Comparison of ENCODE assay signal across 29 cellular contexts in genomic region chr1:184933944-184934343, GRCh38.
"Had no signal": no experiment of that assay in that cellular context is flagged by ENCODE, and none has a peak within 500 bp of the region (broad histone marks: within the 10 kb centered on the region; RNA-seq: fewer than 3 reads in every experiment).

No MANE protein-coding gene starts in this region.

- H3K4me3 Mint-ChIP-seq: stimulated activated effector memory CD8-positive, alpha-beta T cell treated with anti-CD3 and anti-CD28 coated beads, Interleukin-12 subunit alpha, Interleukin-12 subunit beta, amount 100 ng/mL, for 72 hours; stimulated activated memory B cell treated with anti-CD40 and anti-IgM and Interleukin-4, amounts not matched to agents 10 μg/mL and 1 μg/mL and 100 μg/mL, for 72 hours; stimulated activated naive B cell treated with anti-CD40 and anti-IgM and Interleukin-4, amounts not matched to agents 10 μg/mL and 1 μg/mL and 100 μg/mL, for 72 hours; stimulated activated naive CD8-positive, alpha-beta T cell treated with anti-CD3 and anti-CD28 coated beads, Interleukin-15, amount 100 ng/mL, for 72 hours; stimulated activated naive CD8-positive, alpha-beta T cell treated with anti-CD3 and anti-CD28 coated beads, Interleukin-15, Interleukin-2, amounts not matched to agents 100 ng/mL and 50 ng/mL, for 24 hours; type B pancreatic cell had no signal

- H3K4me1 ChIP-seq: suprapubic skin, testis, thyroid gland, uterus had no signal

- DNase-seq: stimulated activated CD4-positive, alpha-beta T cell treated with anti-CD3 and anti-CD28 coated beads, Interleukin-2, amount 100 ng/mL, for 48 hours; stimulated activated CD4-positive, alpha-beta T cell treated with anti-CD3 and anti-CD28 coated beads, Interleukin-4, amount 100 ng/mL, for 1 hour; stimulated activated CD4-positive, alpha-beta T cell treated with anti-CD3 and anti-CD28 coated beads, Interleukin-4, amount 100 ng/mL, for 24 hours; stimulated activated CD4-positive, alpha-beta T cell treated with anti-CD3 and anti-CD28 coated beads, Interleukin-4, amount 100 ng/mL, for 4 hours; stimulated activated CD8-positive, alpha-beta memory T cell treated with anti-CD3 and anti-CD28 coated beads, Interleukin-4, amount 100 ng/mL, for 48 hours; stimulated activated naive B cell treated with anti-CD40 and anti-IgM and Interleukin-4, amounts not matched to agents 10 μg/mL and 1 μg/mL and 100 μg/mL, for 72 hours; stimulated activated naive CD4-positive, alpha-beta T cell; stimulated activated naive CD4-positive, alpha-beta T cell treated with Interleukin-2 at 50 U/mL for 16 hours; stimulated activated naive CD8-positive, alpha-beta T cell treated with anti-CD3 and anti-CD28 coated beads, Interleukin-15, amount 100 ng/mL, for 72 hours; stimulated activated naive CD8-positive, alpha-beta T cell treated with anti-CD3 and anti-CD28 coated beads, Interleukin-15, Interleukin-2, amounts not matched to agents 100 U/mL and 50 U/mL, for 24 hours; stomach; substantia nigra; testis; thyroid gland; tibial artery; transverse colon; trophoblast cell; upper lobe of left lung; upper lobe of right lung; uterus had no signal

- H3K9me3 ChIP-seq: stomach, suprapubic skin, testis, thoracic aorta, thyroid gland, tibial artery, tibial nerve, transverse colon, upper lobe of left lung, upper lobe of right lung, uterus, vagina had no signal

- H3K4me3 ChIP-seq: stomach, suprapubic skin, testis, thoracic aorta, thyroid gland, tibial artery, tibial nerve, transverse colon, upper lobe of left lung, upper lobe of right lung, uterus, vagina had no signal

- H3K36me3 ChIP-seq: suprapubic skin, thoracic aorta, thyroid gland, tibial artery, tibial nerve, transverse colon, upper lobe of left lung, upper lobe of right lung, uterus, vagina had no signal

- ATAC-seq: stimulated activated effector memory CD8-positive, alpha-beta T cell treated with anti-CD3 and anti-CD28 coated beads, Interleukin-12 subunit alpha, Interleukin-12 subunit beta, amount 100 ng/mL, for 72 hours; stimulated activated memory B cell treated with anti-CD40 and anti-IgM and Interleukin-4, amounts not matched to agents 10 μg/mL and 1 μg/mL and 100 μg/mL, for 72 hours; stimulated activated naive B cell treated with anti-CD40 and anti-IgM and Interleukin-4, amounts not matched to agents 10 μg/mL and 1 μg/mL and 100 μg/mL, for 72 hours; stimulated activated naive CD8-positive, alpha-beta T cell treated with anti-CD3 and anti-CD28 coated beads, Interleukin-15, amount 100 ng/mL, for 72 hours; stimulated activated naive CD8-positive, alpha-beta T cell treated with anti-CD3 and anti-CD28 coated beads, Interleukin-15, Interleukin-2, amounts not matched to agents 100 U/mL and 50 U/mL, for 24 hours; upper lobe of right lung had no signal

- H3K27me3 ChIP-seq: stomach, suprapubic skin, testis, thyroid gland, tibial artery, tibial nerve, upper lobe of left lung, upper lobe of right lung, uterus, vagina had no signal

- H3K9me3 Mint-ChIP-seq: stimulated activated effector memory CD8-positive, alpha-beta T cell treated with anti-CD3 and anti-CD28 coated beads, Interleukin-12 subunit alpha, Interleukin-12 subunit beta, amount 100 ng/mL, for 72 hours had no signal

- H3K27me3 Mint-ChIP-seq: stimulated activated memory B cell treated with anti-CD40 and anti-IgM and Interleukin-4, amounts not matched to agents 10 μg/mL and 1 μg/mL and 100 μg/mL, for 72 hours; stimulated activated naive B cell treated with anti-CD40 and anti-IgM and Interleukin-4, amounts not matched to agents 10 μg/mL and 1 μg/mL and 100 μg/mL, for 72 hours; stimulated activated naive CD8-positive, alpha-beta T cell treated with anti-CD3 and anti-CD28 coated beads, Interleukin-15, Interleukin-2, amounts not matched to agents 100 ng/mL and 50 ng/mL, for 24 hours had no signal

- H3K27ac ChIP-seq: stomach, suprapubic skin, testis, thoracic aorta, thyroid gland, tibial artery, tibial nerve, transverse colon, upper lobe of left lung, upper lobe of right lung, uterus, vagina had no signal

- H3K27ac Mint-ChIP-seq: stimulated activated effector memory CD8-positive, alpha-beta T cell treated with anti-CD3 and anti-CD28 coated beads, Interleukin-12 subunit alpha, Interleukin-12 subunit beta, amount 100 ng/mL, for 72 hours; stimulated activated memory B cell treated with anti-CD40 and anti-IgM and Interleukin-4, amounts not matched to agents 10 μg/mL and 1 μg/mL and 100 μg/mL, for 72 hours; stimulated activated naive B cell treated with anti-CD40 and anti-IgM and Interleukin-4, amounts not matched to agents 10 μg/mL and 1 μg/mL and 100 μg/mL, for 72 hours; stimulated activated naive CD8-positive, alpha-beta T cell treated with anti-CD3 and anti-CD28 coated beads, Interleukin-15, amount 100 ng/mL, for 72 hours; stimulated activated naive CD8-positive, alpha-beta T cell treated with anti-CD3 and anti-CD28 coated beads, Interleukin-15, Interleukin-2, amounts not matched to agents 100 ng/mL and 50 ng/mL, for 24 hours; type B pancreatic cell had no signal

- H3K4me1 Mint-ChIP-seq: stimulated activated naive B cell treated with anti-CD40 and anti-IgM and Interleukin-4, amounts not matched to agents 10 μg/mL and 1 μg/mL and 100 μg/mL, for 72 hours; stimulated activated naive CD8-positive, alpha-beta T cell treated with anti-CD3 and anti-CD28 coated beads, Interleukin-15, amount 100 ng/mL, for 72 hours had no signal

- H3K36me3 Mint-ChIP-seq: type B pancreatic cell had no signal

- FAIRE-seq: urothelium cell line had no signal
